ENCODE assay signal across 18 cellular contexts in the genomic region with DNA sequence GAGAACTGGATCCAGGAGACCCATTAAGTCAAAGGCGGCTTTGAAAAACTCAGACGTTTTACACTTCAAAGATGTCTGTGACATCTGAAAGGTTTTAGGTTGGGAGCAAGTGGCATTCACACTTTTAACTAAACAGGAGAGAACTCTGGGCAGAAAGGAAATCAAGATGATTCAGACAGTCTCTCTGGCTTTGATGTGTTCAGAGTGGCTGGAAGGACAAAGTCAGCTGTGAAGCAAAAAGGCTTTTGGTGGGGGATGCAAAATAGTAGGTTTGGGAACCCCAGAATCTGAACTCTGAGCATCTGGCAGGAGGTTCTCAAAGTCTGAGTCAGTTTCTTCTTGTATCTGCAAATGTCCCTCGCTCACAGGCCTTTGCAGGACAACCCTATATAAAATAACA.
DNase-seq lines count a peak whose midpoint lies in the region; ATAC-seq, FAIRE-seq and TF ChIP-seq lines count a peak whose summit lies in the region.
"Had no signal": no experiment of that assay in that cellular context is flagged by ENCODE, and none has a peak within 500 bp of the region (broad histone marks: within the 10 kb centered on the region; RNA-seq: fewer than 3 reads in every experiment).

No MANE protein-coding gene starts in this region.

- no peak for TF ChIP-seq CTCF in bronchial epithelial cell (IDR thresholded peaks at IDR 0.05; ENCODE audit: insufficient read depth, low read length, severe bottlenecking)

- H3K4me1 Mint-ChIP-seq in T-helper 1 cell treated with Interleukin-12 subunit alpha and Interleukin-12 subunit beta and Interleukin-4 antibody, amounts not matched to agents 30 μg/mL and 1 μg/mL, for 36 hours (ENCODE audit: low read depth) = peaks cover 61% of the 10 kb centered on the region
- peaks cover 69% of the 10 kb centered on the region for H3K4me1 Mint-ChIP-seq in stimulated activated effector memory CD8-positive, alpha-beta T cell treated with anti-CD3 and anti-CD28 coated beads, Interleukin-12 subunit alpha, Interleukin-12 subunit beta, amount 100 ng/mL, for 72 hours
- H3K4me1 Mint-ChIP-seq: mesothelial cell of epicardium had no signal

- peaks cover 72% of the 10 kb centered on the region for H3K36me3 Mint-ChIP-seq in T-helper 1 cell treated with Interleukin-12 subunit alpha and Interleukin-12 subunit beta and Interleukin-4 antibody, amounts not matched to agents 30 μg/mL and 1 μg/mL, for 36 hours (ENCODE audit: low read depth)
- H3K36me3 Mint-ChIP-seq in stimulated activated effector memory CD8-positive, alpha-beta T cell treated with anti-CD3 and anti-CD28 coated beads, Interleukin-12 subunit alpha, Interleukin-12 subunit beta, amount 100 ng/mL, for 72 hours = peaks cover 66% of the 10 kb centered on the region

- no peaks in the 10 kb centered on the region for H3K27me3 ChIP-seq in bronchial epithelial cell (ENCODE audit: control insufficient read depth, insufficient read depth, low read length)
- H3K27me3 ChIP-seq: gastroesophageal sphincter, upper lobe of left lung had no signal

- H3K9me3 Mint-ChIP-seq in T-helper 1 cell treated with Interleukin-12 subunit alpha and Interleukin-12 subunit beta and Interleukin-4 antibody, amounts not matched to agents 30 μg/mL and 1 μg/mL, for 36 hours = peaks cover 19% of the 10 kb centered on the region
- peaks cover 5% of the 10 kb centered on the region for H3K9me3 Mint-ChIP-seq in stimulated activated effector memory CD8-positive, alpha-beta T cell treated with anti-CD3 and anti-CD28 coated beads, Interleukin-12 subunit alpha, Interleukin-12 subunit beta, amount 100 ng/mL, for 72 hours

- FAIRE-seq in bronchial epithelial cell (lab: Jason Lieb, UNC) = peak; percentile 18

- no peaks in the 10 kb centered on the region for H3K36me3 ChIP-seq in bronchial epithelial cell (ENCODE audit: control insufficient read depth, insufficient read depth, low read length)
- H3K36me3 ChIP-seq: gastroesophageal sphincter, SJSA1, upper lobe of left lung had no signal

- peak overlapping the region; percentile 82 for H3K27ac Mint-ChIP-seq in T-helper 1 cell treated with Interleukin-12 subunit alpha and Interleukin-12 subunit beta and Interleukin-4 antibody, amounts not matched to agents 30 μg/mL and 1 μg/mL, for 36 hours
- H3K27ac Mint-ChIP-seq in stimulated activated effector memory CD8-positive, alpha-beta T cell treated with anti-CD3 and anti-CD28 coated beads, Interleukin-12 subunit alpha, Interleukin-12 subunit beta, amount 100 ng/mL, for 72 hours = peak overlapping the region; percentile 86
- H3K27ac Mint-ChIP-seq: mesothelial cell of epicardium had no signal

- H3K4me3 ChIP-seq in bronchial epithelial cell (ENCODE audit: low read depth, low read length) = no peak overlapping the region
- H3K4me3 ChIP-seq: gastroesophageal sphincter, SJSA1, upper lobe of left lung had no signal

- no peaks in the 10 kb centered on the region for H3K27me3 Mint-ChIP-seq in T-helper 1 cell treated with Interleukin-12 subunit alpha and Interleukin-12 subunit beta and Interleukin-4 antibody, amounts not matched to agents 30 μg/mL and 1 μg/mL, for 36 hours (ENCODE audit: low read depth)

- DNase-seq in activated gamma-delta T cell treated with Interleukin-2 at 50 U/mL for 16 hours (peak; percentile 28), activated gamma-delta T cell (lab: John Stamatoyannopoulos, UW) (no peak), bronchial epithelial cell (ENCODE audit: low read depth) (no peak), HCEC 1CT (no peak)
- peak in 1 of 2 donors; percentile 70 for DNase-seq in stimulated activated effector memory CD8-positive, alpha-beta T cell treated with anti-CD3 and anti-CD28 coated beads, Interleukin-12 subunit alpha, Interleukin-12 subunit beta, amount 100 ng/mL, for 72 hours (ENCODE audit: low spot score in 2 of 2)
- DNase-seq: DMS79 treated with DMSO at 0.1 percent for 48 hours; left colon; NCI-H1105 treated with DMSO at 0.1 percent for 48 hours; NCI-H2171; stimulated activated CD4-positive, alpha-beta T cell treated with anti-CD3 and anti-CD28 coated beads, Interleukin-12 subunit alpha, Interleukin-12 subunit beta, amount 100 ng/mL, for 4 hours; T1000; upper lobe of left lung had no signal

- peak; percentile 82 for ATAC-seq in stimulated activated effector memory CD8-positive, alpha-beta T cell treated with anti-CD3 and anti-CD28 coated beads, Interleukin-12 subunit alpha, Interleukin-12 subunit beta, amount 100 ng/mL, for 72 hours
- ATAC-seq in HG03354 (IDR thresholded peaks at IDR 0.05; ENCODE audit: poor library complexity, severe bottlenecking, unreplicated experiment) (no peak), GM21367 (IDR thresholded peaks at IDR 0.05; ENCODE audit: unreplicated experiment) (no peak)
- ATAC-seq: gastroesophageal sphincter, left colon had no signal

- H3K4me3 Mint-ChIP-seq in T-helper 1 cell treated with Interleukin-12 subunit alpha and Interleukin-12 subunit beta and Interleukin-4 antibody, amounts not matched to agents 30 μg/mL and 1 μg/mL, for 36 hours = peak overlapping the region; percentile 50
- peak overlapping the region; percentile 45 for H3K4me3 Mint-ChIP-seq in stimulated activated effector memory CD8-positive, alpha-beta T cell treated with anti-CD3 and anti-CD28 coated beads, Interleukin-12 subunit alpha, Interleukin-12 subunit beta, amount 100 ng/mL, for 72 hours
- H3K4me3 Mint-ChIP-seq: mesothelial cell of epicardium had no signal
